Comparison of ENCODE assay signal across 12 cellular contexts in genomic region chr3:58025406-58025805, GRCh38. TPM values are rescaled to one million over a fixed set of nuclear protein-coding genes. Genes with fewer than 3 reads are reported as not detected.
DNase-seq lines count a peak whose midpoint lies in the region; ATAC-seq, FAIRE-seq and TF ChIP-seq lines count a peak whose summit lies in the region.
"Had no signal": no experiment of that assay in that cellular context is flagged by ENCODE, and none has a peak within 500 bp of the region (broad histone marks: within the 10 kb centered on the region; RNA-seq: fewer than 3 reads in every experiment).

No MANE protein-coding gene starts in this region.

- BruUV-seq in HCT116 (replicated peaks; lab: Mats Ljungman, UMichigan): no TSS peak

- FAIRE-seq in keratinocyte (lab: Jason Lieb, UNC): no peak

- no peak for ATAC-seq in HCT116
- ATAC-seq in WTC11: no peak

- dilution Hi-C loops in keratinocyte (cut with MboI; ENCODE audit: extremely low pct_ligation_motif_present, low sequenced_read_pairs): no loop called here

- peak overlapping the region; percentile 98 for H3K27ac Mint-ChIP-seq in WTC11
- H3K27ac Mint-ChIP-seq: activated T-cell treated with anti-CD3 and anti-CD28 coated beads, Interleukin-2, amount 50 U/mL, for 24 hours; B cell had no signal

- H3K4me3 Mint-ChIP-seq in WTC11: no peak overlapping the region
- H3K4me3 Mint-ChIP-seq: activated T-cell treated with anti-CD3 and anti-CD28 coated beads, Interleukin-2, amount 50 U/mL, for 24 hours; B cell had no signal

- H3K4me1 ChIP-seq in HCT116 (ENCODE audit: control insufficient read depth in 1 of 2, insufficient read depth in 2 of 2, low read length in 2 of 2) (peaks cover 34 to 42% of the 10 kb centered on the region in 2 experiments), keratinocyte (ENCODE audit: control insufficient read depth, extremely low read depth, insufficient read depth, low read length) (peaks cover 71% of the 10 kb centered on the region), sigmoid colon (peaks cover 0 to 72% (median 61%) of the 10 kb centered on the region in 4 donors)

- no peaks in the 10 kb centered on the region for H3K36me3 Mint-ChIP-seq in WTC11

- H3K9me1 ChIP-seq in keratinocyte (ENCODE audit: control insufficient read depth, extremely low read depth, insufficient read depth, low read length): peaks cover 18% of the 10 kb centered on the region

- TF ChIP-seq EP300 in sigmoid colon (IDR thresholded peaks at IDR 0.05): no peak

- TF ChIP-seq CTCF in HCT116 (IDR thresholded peaks at IDR 0.05 in 2 of 3, conservative IDR thresholded peaks at IDR 0.05 in 1 of 3; ENCODE audit: borderline replicate concordance in 1 of 3, insufficient read depth in 1 of 3, low read depth in 2 of 3, low read length in 2 of 3): no peak
- no peak for TF ChIP-seq CTCF in WTC11 (IDR thresholded peaks at IDR 0.05)
- no peak for TF ChIP-seq CTCF in keratinocyte (optimal IDR thresholded peaks at IDR 0.05 in 1 of 3, IDR thresholded peaks at IDR 0.05 in 1 of 3, conservative IDR thresholded peaks at IDR 0.05 in 1 of 3; ENCODE audit: extremely low read depth in 1 of 3, insufficient read depth in 2 of 3, low read length in 3 of 3)
- TF ChIP-seq CTCF in sigmoid colon (IDR thresholded peaks at IDR 0.05): no peak

- no peak overlapping the region for H3K27ac ChIP-seq in HCT116 (ENCODE audit: low read depth, low read length)
- peak overlapping the region; percentile 65 for H3K27ac ChIP-seq in keratinocyte (ENCODE audit: control insufficient read depth, insufficient read depth, low read length)
- H3K27ac ChIP-seq in sigmoid colon: peak overlapping the region; percentile 72 to 93 (median 88)

- H3K4me3 ChIP-seq in HCT116 (replicated peaks in 1 of 2; ENCODE audit: low read depth in 1 of 2, low read length in 2 of 2) (no peak overlapping the region), keratinocyte (ENCODE audit: control insufficient read depth in 2 of 3, extremely low read depth in 1 of 3, insufficient read depth in 2 of 3, low read depth in 1 of 3, low read length in 3 of 3) (no peak overlapping the region), sigmoid colon (no peak overlapping the region)
- H3K4me3 ChIP-seq: adrenal gland had no signal

- H4K20me1 ChIP-seq in HCT116 (ENCODE audit: insufficient read depth) (peaks cover 12% of the 10 kb centered on the region; the same call in 1 of the 2 replicates), keratinocyte (ENCODE audit: control insufficient read depth, extremely low read depth, insufficient read depth, low read length) (peaks cover 89% of the 10 kb centered on the region)

- TF ChIP-seq POLR2A in HCT116 (IDR thresholded peaks at IDR 0.05; ENCODE audit: borderline replicate concordance, extremely low read depth, insufficient read depth, insufficient read length): no peak
- no peak for TF ChIP-seq POLR2A in sigmoid colon (IDR thresholded peaks at IDR 0.05)

- peak overlapping the region; percentile 39; the same call in 1 of the 2 replicates for H3K4me2 ChIP-seq in HCT116 (ENCODE audit: low read length)
- H3K4me2 ChIP-seq in keratinocyte (ENCODE audit: control insufficient read depth, extremely low read depth, insufficient read depth, low read depth, low read length): peak overlapping the region; percentile 46

- H2AFZ ChIP-seq in HCT116 (ENCODE audit: low read depth, low read length, poor library complexity, severe bottlenecking) (no peak overlapping the region), keratinocyte (ENCODE audit: control insufficient read depth, low read length) (no peak overlapping the region)

- CTCF ChIA-PET in HCT116 (lab: Charles Lee): no interaction called here
- CTCF ChIA-PET in WTC11 (lab: Charles Lee): interaction anchor here (0.6 to 1.5 kb wide), 5 partner anchors 10 to 152 kb away, joined by 3 to 5 read pairs (median 4); no protein-coding TSS in a partner anchor

- H3K36me3 ChIP-seq in HCT116 (ENCODE audit: control insufficient read depth in 1 of 2, insufficient read depth in 2 of 2, low read length in 2 of 2): no peaks in the 10 kb centered on the region
- peaks cover 18 to 26% of the 10 kb centered on the region in 2 experiments for H3K36me3 ChIP-seq in keratinocyte (ENCODE audit: control insufficient read depth in 2 of 2, extremely low read depth in 1 of 2, insufficient read depth in 2 of 2, low read length in 2 of 2)
- H3K36me3 ChIP-seq in sigmoid colon: no peaks in the 10 kb centered on the region
- H3K36me3 ChIP-seq: adrenal gland had no signal

- peaks cover 90% of the 10 kb centered on the region for H3K4me1 Mint-ChIP-seq in WTC11

- no peak for TF ChIP-seq RAD21 in HCT116 (IDR thresholded peaks at IDR 0.05; ENCODE audit: low read depth)

- H3K79me2 ChIP-seq in HCT116 (ENCODE audit: insufficient read depth, low read length) (peaks cover 90% of the 10 kb centered on the region), keratinocyte (ENCODE audit: control insufficient read depth, insufficient read depth, low read length) (peaks cover 99% of the 10 kb centered on the region)

- no peaks in the 10 kb centered on the region for H3K9me2 ChIP-seq in HCT116 (ENCODE audit: insufficient read depth)

- POLR2A ChIA-PET in HCT116 (lab: Charles Lee) (no interaction called here), WTC11 (lab: Charles Lee) (interaction anchor here (0.6 kb wide), 1 partner anchor 286 kb away, joined by 3 read pairs; no protein-coding TSS in a partner anchor)

- H3K9me3 ChIP-seq in HCT116 (ENCODE audit: control insufficient read depth in 1 of 2, insufficient read depth in 1 of 2, low read depth in 1 of 2, low read length in 2 of 2): no peaks in the 10 kb centered on the region
- no peaks in the 10 kb centered on the region for H3K9me3 ChIP-seq in keratinocyte (ENCODE audit: control insufficient read depth, low read depth, low read length)
- H3K9me3 ChIP-seq in sigmoid colon: no peaks in the 10 kb centered on the region
- H3K9me3 ChIP-seq: adrenal gland had no signal

- WGBS in sigmoid colon, 2 donors: 61 to 81% methylated on average over 5 of the region's 5 CpGs

- no peaks in the 10 kb centered on the region for H3K9me3 Mint-ChIP-seq in WTC11
- H3K9me3 Mint-ChIP-seq: activated T-cell treated with anti-CD3 and anti-CD28 coated beads, Interleukin-2, amount 50 U/mL, for 24 hours had no signal

- DNase-seq in HCT116 (ENCODE audit: low read depth, low spot score) (no peak), WTC11 (ENCODE audit: low spot score) (no peak), keratinocyte (ENCODE audit: low read depth, low spot score) (no peak), sigmoid colon (peak; percentile 55), NCI-H1105 treated with DMSO at 0.1 percent for 48 hours (lab: John Stamatoyannopoulos, UW) (no peak), NCI-H2029 (lab: John Stamatoyannopoulos, UW) (no peak), GM19238 (ENCODE audit: insufficient read length, low spot score) (no peak), OCI-M2 (lab: John Stamatoyannopoulos, UW; ENCODE audit: unreplicated experiment) (no peak)
- DNase-seq: activated CD4-positive, alpha-beta T cell treated with anti-CD3 and anti-CD28 coated beads for 4 hours; activated T-cell treated with anti-CD3 and anti-CD28 coated beads, Interleukin-2, amount 50 U/mL, for 24 hours had no signal

- H3K27me3 ChIP-seq in HCT116 (ENCODE audit: insufficient read depth, low read length): no peaks in the 10 kb centered on the region
- no peaks in the 10 kb centered on the region for H3K27me3 ChIP-seq in keratinocyte (ENCODE audit: control insufficient read depth, extremely low read depth, insufficient read depth, low read length)
- H3K27me3 ChIP-seq in sigmoid colon: no peaks in the 10 kb centered on the region
- H3K27me3 ChIP-seq: adrenal gland had no signal

- intact Hi-C loops in HCT116 (cut with micrococcal nuclease): no loop called here
- intact Hi-C loops in sigmoid colon (cut with DNase I): no loop called here

- no peaks in the 10 kb centered on the region for H3K27me3 Mint-ChIP-seq in WTC11 (ENCODE audit: low read depth)
- H3K27me3 Mint-ChIP-seq: activated T-cell treated with anti-CD3 and anti-CD28 coated beads, Interleukin-2, amount 50 U/mL, for 24 hours; B cell had no signal

- H3K9ac ChIP-seq in HCT116 (ENCODE audit: low read length): no peak overlapping the region
- peak overlapping the region; percentile 44 for H3K9ac ChIP-seq in keratinocyte (ENCODE audit: control insufficient read depth, extremely low read depth, insufficient read depth, low read length)

- RAD21 ChIA-PET in HCT116 (lab: Charles Lee; ENCODE audit: low non-redundant PET in 1 of 2, low total read pairs in 2 of 2, uncharacterized antibody in 2 of 2, unreplicated experiment in 2 of 2): no interaction called here

TF ChIP-seq in HCT116, 20 proteins besides CTCF, POLR2A, EP300 and RAD21 (continues in another document):
- TF ChIP-seq ELF1 (IDR thresholded peaks at IDR 0.05; ENCODE audit: borderline replicate concordance, low read depth): no peak
- no peak for TF ChIP-seq ZNF274 (IDR thresholded peaks at IDR 0.05; ENCODE audit: low read depth, low read length)
- TF ChIP-seq FOSL1 (IDR thresholded peaks at IDR 0.05; ENCODE audit: low read depth): no peak
- no peak for TF ChIP-seq ATF3 (IDR thresholded peaks at IDR 0.05)

TF ChIP-seq in WTC11, 78 proteins besides CTCF, POLR2A, EP300 and RAD21 (continues in another document):
- TF ChIP-seq E2F5 (CRISPR knock-in tag; IDR thresholded peaks at IDR 0.05) (no peak), TEAD4 (CRISPR knock-in tag; IDR thresholded peaks at IDR 0.05) (no peak), FOXJ3 (CRISPR knock-in tag; IDR thresholded peaks at IDR 0.05; ENCODE audit: borderline replicate concordance) (no peak)

RNA-seq across cellular contexts. Expression of gene FLNB, which starts 17.2 kb away (rescaled TPM):
- total RNA-seq in HCT116 (2021; ENCODE audit: unreplicated experiment) (116 TPM), WTC11 (2021) (107 to 127 TPM (median 107 TPM) in 3 replicates), sigmoid colon (100 to 1,000 TPM in 1 of 4 donors, 10 to 100 TPM in 3; 51.7 to 121 (median 76.7) TPM)
- polyA plus RNA-seq in HCT116 (2012): 149 and 179 TPM in 2 replicates
- polyA plus RNA-seq in keratinocyte (271 to 566 TPM (median 289 TPM) in 3 replicates), sigmoid colon (100 to 1,000 TPM; 109 to 277 (median 121) TPM)
- polyA plus RNA-seq in keratinocyte (2011; ENCODE audit: low read depth): 139 TPM
- 224 and 242 TPM in 2 replicates for polyA plus RNA-seq in keratinocyte (2011; cell fraction: cytosol; rRNA removed)
- polyA plus RNA-seq in keratinocyte (2011; cell fraction: nucleus; rRNA removed): 1,762 and 1,792 TPM in 2 replicates
- 243 and 645 TPM in 2 replicates for polyA plus RNA-seq in keratinocyte (2012; ENCODE audit: low replicate concordance)
- 1,184 to 1,540 TPM (median 1,356 TPM) in 3 replicates for polyA minus RNA-seq in keratinocyte
- 873 TPM for polyA minus RNA-seq in keratinocyte (2011; cell fraction: cytosol; rRNA and poly(A)+ RNA removed)
- polyA minus RNA-seq in keratinocyte (2011; cell fraction: nucleus; rRNA and poly(A)+ RNA removed): 2,395 and 3,178 TPM in 2 replicates
